ENCODE assay signal across 24 cellular contexts in the genomic region with DNA sequence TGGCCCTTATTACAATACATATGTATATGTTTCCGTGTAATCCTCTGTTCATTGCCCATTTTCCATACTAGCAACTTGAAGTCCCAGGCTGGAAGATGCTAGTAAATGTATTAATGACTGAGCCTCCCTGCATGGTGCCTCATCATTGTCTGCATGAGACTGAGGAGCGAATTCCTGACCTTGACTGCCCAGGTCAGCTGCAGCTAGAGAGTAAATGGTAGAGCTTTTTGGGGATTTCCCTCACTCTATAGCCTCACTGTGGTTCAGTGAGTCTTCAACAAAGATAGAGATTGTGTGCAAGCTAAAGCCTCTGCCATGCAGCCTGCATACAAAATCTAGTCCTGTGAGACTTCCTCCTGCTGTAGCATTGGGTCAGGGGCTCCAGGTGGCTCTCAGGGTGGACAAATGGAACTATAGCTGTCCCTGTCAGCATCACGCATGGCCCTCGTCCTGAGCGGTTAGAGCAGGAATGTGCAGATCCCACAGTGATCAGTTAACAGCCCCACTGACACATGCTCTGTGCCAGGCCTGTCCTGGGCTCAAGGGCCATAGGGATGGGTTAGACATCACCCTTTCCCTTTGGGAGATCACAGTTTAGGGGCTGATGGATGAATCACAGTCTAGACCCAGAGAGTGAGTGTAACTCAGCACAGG.
A peak's percentile ranks its signal among the peaks of the same experiment; 100 is the strongest.
DNase-seq lines count a peak whose midpoint lies in the region; ATAC-seq and TF ChIP-seq lines count a peak whose summit lies in the region.
"Had no signal": no experiment of that assay in that cellular context is flagged by ENCODE, and none has a peak within 500 bp of the region (broad histone marks: within the 10 kb centered on the region; RNA-seq: fewer than 3 reads in every experiment).

No MANE protein-coding gene starts in this region.

- ATAC-seq in GM18858 (IDR thresholded peaks at IDR 0.05; ENCODE audit: unreplicated experiment), result no peak
- ATAC-seq: K562, PC-3 had no signal

- peaks cover 24% of the 10 kb centered on the region for H3K9me3 Mint-ChIP-seq in Caco-2 (ENCODE audit: unreplicated experiment)

- H3K9me3 ChIP-seq in HUES48 (ENCODE audit: control insufficient read depth, insufficient read depth, low read length), result no peaks in the 10 kb centered on the region
- peaks cover 0 to 7% (median 0%) of the 10 kb centered on the region in 4 donors for H3K9me3 ChIP-seq in esophagus muscularis mucosa
- no peaks in the 10 kb centered on the region for H3K9me3 ChIP-seq in vagina
- no peaks in the 10 kb centered on the region for H3K9me3 ChIP-seq in Caco-2
- H3K9me3 ChIP-seq: HAP-1, SK-N-SH had no signal

- H3K36me3 Mint-ChIP-seq in Caco-2 (ENCODE audit: insufficient read depth, unreplicated experiment), result no peaks in the 10 kb centered on the region
- H3K36me3 Mint-ChIP-seq: CD4-positive, CD25-positive, alpha-beta regulatory T cell had no signal

- intact Hi-C loops in esophagus muscularis mucosa (cut with DNase I) (no loop called here), vagina (cut with DNase I) (no loop called here), Caco-2 (cut with micrococcal nuclease; ENCODE audit: unreplicated experiment) (no loop called here)

- TF ChIP-seq POLR2A in esophagus muscularis mucosa (IDR thresholded peaks at IDR 0.05; ENCODE audit: low read depth) (no peak), vagina (IDR thresholded peaks at IDR 0.05) (no peak)

- TF ChIP-seq CTCF in esophagus muscularis mucosa (IDR thresholded peaks at IDR 0.05) (no peak), vagina (IDR thresholded peaks at IDR 0.05) (no peak), Caco-2 (IDR thresholded peaks at IDR 0.05; ENCODE audit: insufficient read depth in 1 of 2, low read depth in 1 of 2, low read length in 1 of 2, severe bottlenecking in 1 of 2, unreplicated experiment in 1 of 2) (no peak)

- H3K36me3 ChIP-seq in HUES48 (ENCODE audit: control insufficient read depth, insufficient read depth, low read length) (no peaks in the 10 kb centered on the region), esophagus muscularis mucosa (no peaks in the 10 kb centered on the region), vagina (no peaks in the 10 kb centered on the region), Caco-2 (ENCODE audit: control insufficient read depth, insufficient read depth, low read length) (no peaks in the 10 kb centered on the region)
- H3K36me3 ChIP-seq: BLaER1, HAP-1 had no signal

- H3K27ac ChIP-seq in HUES48 (ENCODE audit: low read depth, low read length) (peak overlapping the region; percentile 79), esophagus muscularis mucosa (replicated peaks in 1 of 4) (no peak overlapping the region), vagina (no peak overlapping the region)
- H3K27ac ChIP-seq: BLaER1 had no signal

- DNase-seq in esophagus muscularis mucosa (ENCODE audit: extremely low spot score) (peak; percentile 68), mesenteric fat pad (ENCODE audit: low spot score) (peak; percentile 43), vagina (ENCODE audit: extremely low spot score in 2 of 2) (peak; percentile 52 to 72), Caco-2 (no peak), NCI-H774 (lab: John Stamatoyannopoulos, UW) (no peak)
- DNase-seq: CD4-positive, CD25-positive, alpha-beta regulatory T cell; DMS79; EL; GF-D8; Kasumi-1; NCI-H1105; NCI-H1436 treated with DMSO at 0.1 percent for 48 hours; NCI-H187 treated with DMSO at 0.1 percent for 48 hours; NCI-H2171 treated with DMSO at 0.1 percent for 48 hours; NCI-H524; NCI-H748 treated with DMSO at 0.1 percent for 48 hours; PC-3; SK-N-SH; SW 1271 had no signal

- no peaks in the 10 kb centered on the region for H3K27me3 Mint-ChIP-seq in Caco-2 (ENCODE audit: insufficient read depth, unreplicated experiment)

- no peak overlapping the region for H3K9ac ChIP-seq in HUES48 (ENCODE audit: low read depth, low read length)
- H3K9ac ChIP-seq: BLaER1, SK-N-SH had no signal

- no peak for TF ChIP-seq EP300 in esophagus muscularis mucosa (IDR thresholded peaks at IDR 0.05)

- H3K27me3 ChIP-seq in HUES48 (ENCODE audit: control insufficient read depth, insufficient read depth, low read length) (no peaks in the 10 kb centered on the region), esophagus muscularis mucosa (peaks cover 0 to 20% (median 0%) of the 10 kb centered on the region in 4 donors), vagina (no peaks in the 10 kb centered on the region), Caco-2 (replicated peaks; ENCODE audit: control insufficient read depth, insufficient read depth, low read length) (no peaks in the 10 kb centered on the region)
- H3K27me3 ChIP-seq: BLaER1 had no signal

- H3K27ac Mint-ChIP-seq in Caco-2 (ENCODE audit: unreplicated experiment), result no peak overlapping the region
- H3K27ac Mint-ChIP-seq: CD4-positive, CD25-positive, alpha-beta regulatory T cell had no signal

- no TSS peak for BruUV-seq in Caco-2 (replicated peaks; lab: Mats Ljungman, UMichigan)

- no peaks in the 10 kb centered on the region for H3K4me1 Mint-ChIP-seq in Caco-2 (ENCODE audit: low read depth, unreplicated experiment)
- H3K4me1 Mint-ChIP-seq: CD4-positive, CD25-positive, alpha-beta regulatory T cell had no signal

- CTCF ChIA-PET in Caco-2 (lab: Charles Lee), result no interaction called here

- H3K4me1 ChIP-seq in HUES48 (ENCODE audit: control insufficient read depth, insufficient read depth, low read length) (peaks cover 13% of the 10 kb centered on the region), esophagus muscularis mucosa (no peaks in the 10 kb centered on the region), vagina (no peaks in the 10 kb centered on the region), Caco-2 (no peaks in the 10 kb centered on the region)
- H3K4me1 ChIP-seq: BLaER1, HAP-1 had no signal

- H3K4me3 ChIP-seq in HUES48 (ENCODE audit: low read depth, low read length), result no peak overlapping the region
- H3K4me3 ChIP-seq in esophagus muscularis mucosa, result no peak overlapping the region
- H3K4me3 ChIP-seq in vagina, result no peak overlapping the region
- H3K4me3 ChIP-seq in Caco-2 (ENCODE audit: low read depth, low read length), result no peak overlapping the region
- H3K4me3 ChIP-seq: BLaER1, HAP-1, K562 had no signal

- no peak overlapping the region for H3K4me3 Mint-ChIP-seq in Caco-2 (ENCODE audit: unreplicated experiment)
- H3K4me3 Mint-ChIP-seq: CD4-positive, CD25-positive, alpha-beta regulatory T cell had no signal

- WGBS in esophagus muscularis mucosa, result 73% methylated on average over 2 of the region's 5 CpGs

- POLR2A ChIA-PET in Caco-2 (lab: Charles Lee), result no interaction called here

Comparison
In these comparisons a context has a peak if more than half of its experiments do, and no peak if none do; other contexts are left out.
1. DNase-seq: peak in esophagus muscularis mucosa (single experiment), mesenteric fat pad (single experiment) and vagina (2 of 2); none in Caco-2 (0 of 2) and NCI-H774 (single experiment).